9 cellular contexts compared by ENCODE assay signal in genomic region chr12:6361834-6362233, GRCh38. TPM values are rescaled to one million over a fixed set of nuclear protein-coding genes. Genes with fewer than 3 reads are reported as not detected.
A peak's percentile ranks its signal among the peaks of the same experiment; 100 is the strongest.
DNase-seq lines count a peak whose midpoint lies in the region; ATAC-seq and TF ChIP-seq lines count a peak whose summit lies in the region.
"Had no signal": no experiment of that assay in that cellular context is flagged by ENCODE, and none has a peak within 500 bp of the region (broad histone marks: within the 10 kb centered on the region; RNA-seq: fewer than 3 reads in every experiment).

No MANE protein-coding gene starts in this region.

- no peaks in the 10 kb centered on the region for H3K27me3 ChIP-seq in CD8-positive, alpha-beta memory T cell (ENCODE audit: insufficient read depth, low read length, poor library complexity, severe bottlenecking)
- H3K27me3 ChIP-seq in RWPE2 (ENCODE audit: insufficient read depth, poor library complexity, severe bottlenecking) (no peaks in the 10 kb centered on the region), esophagus squamous epithelium (no peaks in the 10 kb centered on the region)

- no peak for DNase-seq in CD8-positive, alpha-beta memory T cell
- DNase-seq in RWPE2 (ENCODE audit: low spot score) (peak; percentile 91), esophagus squamous epithelium (lab: John Stamatoyannopoulos, UW) (no peak), osteocyte (ENCODE audit: extremely low spot score, unreplicated experiment) (no peak), NCI-H2227 (lab: John Stamatoyannopoulos, UW; ENCODE audit: unreplicated experiment) (no peak), GDM1 (lab: John Stamatoyannopoulos, UW) (no peak), DMS79 (lab: John Stamatoyannopoulos, UW) (no peak)
- DNase-seq: stimulated activated CD4-positive, alpha-beta T cell treated with anti-CD3 and anti-CD28 coated beads, Interleukin-4, amount 100 ng/mL, for 24 hours had no signal

- no peaks in the 10 kb centered on the region for H3K9me3 ChIP-seq in CD8-positive, alpha-beta memory T cell (ENCODE audit: low read length)
- H3K9me3 ChIP-seq in RWPE2 (ENCODE audit: severe bottlenecking) (no peaks in the 10 kb centered on the region), esophagus squamous epithelium (no peaks in the 10 kb centered on the region)

- intact Hi-C loops in esophagus squamous epithelium (cut with DNase I): no loop called here

- H3K9me3 Mint-ChIP-seq in CD8-positive, alpha-beta memory T cell: no peaks in the 10 kb centered on the region
- no peaks in the 10 kb centered on the region for H3K9me3 Mint-ChIP-seq in osteocyte (ENCODE audit: unreplicated experiment)

- peak overlapping the region in 4 of 7 donors; percentile 14 to 35 (median 20) for H3K4me3 Mint-ChIP-seq in CD8-positive, alpha-beta memory T cell
- H3K4me3 Mint-ChIP-seq in osteocyte (ENCODE audit: unreplicated experiment): peak overlapping the region; percentile 55

- H3K27ac ChIP-seq in CD8-positive, alpha-beta memory T cell (ENCODE audit: low read depth, low read length): no peak overlapping the region
- H3K27ac ChIP-seq in RWPE2 (ENCODE audit: poor library complexity, severe bottlenecking): peak overlapping the region; percentile 100
- peak overlapping the region; percentile 59 to 98 (median 81) for H3K27ac ChIP-seq in esophagus squamous epithelium

- no peaks in the 10 kb centered on the region for H3K36me3 Mint-ChIP-seq in CD8-positive, alpha-beta memory T cell
- no peaks in the 10 kb centered on the region for H3K36me3 Mint-ChIP-seq in osteocyte (ENCODE audit: unreplicated experiment)

- no peak for TF ChIP-seq CTCF in RWPE2 (IDR thresholded peaks at IDR 0.05; ENCODE audit: poor library complexity, severe bottlenecking)
- no peak for TF ChIP-seq CTCF in esophagus squamous epithelium (IDR thresholded peaks at IDR 0.05)
- no peak for TF ChIP-seq CTCF in osteocyte (IDR thresholded peaks at IDR 0.05)

- POLR2A ChIA-PET in CD8-positive, alpha-beta memory T cell (lab: Charles Lee): no interaction called here

- H3K27ac Mint-ChIP-seq in CD8-positive, alpha-beta memory T cell: peak overlapping the region in 3 of 8 donors; percentile 52 to 88 (median 87)
- peak overlapping the region; percentile 90 for H3K27ac Mint-ChIP-seq in osteocyte (ENCODE audit: unreplicated experiment)

- no peak for TF ChIP-seq POLR2A in esophagus squamous epithelium (IDR thresholded peaks at IDR 0.05)

- H3K27me3 Mint-ChIP-seq in CD8-positive, alpha-beta memory T cell: no peaks in the 10 kb centered on the region
- H3K27me3 Mint-ChIP-seq in osteocyte (ENCODE audit: unreplicated experiment): no peaks in the 10 kb centered on the region

- CTCF ChIA-PET in CD8-positive, alpha-beta memory T cell (lab: Charles Lee): interaction anchor here (1.3 to 7.2 kb wide), 3 partner anchors 25 to 36 kb away, joined by 3 to 106 read pairs (median 50); no protein-coding TSS in a partner anchor

- peaks cover 17% of the 10 kb centered on the region for H3K4me1 ChIP-seq in CD8-positive, alpha-beta memory T cell (ENCODE audit: insufficient read depth, low read length)
- H3K4me1 ChIP-seq in RWPE2 (ENCODE audit: insufficient read depth, poor library complexity, severe bottlenecking) (peaks cover 41% of the 10 kb centered on the region), esophagus squamous epithelium (peaks cover 9 to 62% (median 17%) of the 10 kb centered on the region in 3 donors)

- ATAC-seq in RWPE2 (ENCODE audit: low read depth) (peak; percentile 80), GM18867 (IDR thresholded peaks at IDR 0.05; ENCODE audit: unreplicated experiment) (no peak)

- peaks cover 11 to 13% (median 13%) of the 10 kb centered on the region in 3 donors for H3K4me1 Mint-ChIP-seq in CD8-positive, alpha-beta memory T cell
- peaks cover 44% of the 10 kb centered on the region for H3K4me1 Mint-ChIP-seq in osteocyte (ENCODE audit: unreplicated experiment)

- WGBS in esophagus squamous epithelium, 2 donors: 79 to 80% methylated on average over 2 to 3 of the region's 14 CpGs

- no peaks in the 10 kb centered on the region for H3K36me3 ChIP-seq in CD8-positive, alpha-beta memory T cell (ENCODE audit: insufficient read depth, low read length)
- H3K36me3 ChIP-seq in RWPE2 (ENCODE audit: low read depth) (peaks cover 96% of the 10 kb centered on the region), esophagus squamous epithelium (peaks cover 0 to 60% (median 0%) of the 10 kb centered on the region in 3 donors)

- no peak overlapping the region for H3K4me3 ChIP-seq in CD8-positive, alpha-beta memory T cell (ENCODE audit: low read length)
- no peak overlapping the region for H3K4me3 ChIP-seq in RWPE2 (ENCODE audit: severe bottlenecking)
- H3K4me3 ChIP-seq in esophagus squamous epithelium: no peak overlapping the region

RNA-seq across cellular contexts. Expression of gene SCNN1A, which starts 13.5 kb away (rescaled TPM):
- under 1 TPM; 0.77 to 0.93 TPM for total RNA-seq in CD8-positive, alpha-beta memory T cell
- 0.49 TPM for polyA plus RNA-seq in CD8-positive, alpha-beta memory T cell
- 100 to 1,000 TPM in 3 of 4 donors, 10 to 100 TPM in 1; 88.9 to 266 (median 111) TPM for total RNA-seq in esophagus squamous epithelium
- total RNA-seq in osteocyte: 2.5 and 3.2 TPM in 2 replicates

RNA-seq across cellular contexts. Expression of gene TNFRSF1A, which starts 20.0 kb away (rescaled TPM):
- 10 to 100 TPM; 62.1 to 62.9 TPM for total RNA-seq in CD8-positive, alpha-beta memory T cell
- 57.1 TPM for polyA plus RNA-seq in CD8-positive, alpha-beta memory T cell
- total RNA-seq in esophagus squamous epithelium: 100 to 1,000 TPM; 121 to 190 (median 134) TPM
- total RNA-seq in osteocyte: 170 and 188 TPM in 2 replicates

RNA-seq across cellular contexts. Expression of gene LTBR, which starts 22.1 kb away (rescaled TPM):
- 1 to 10 TPM in 1 of 2 experiments, under 1 TPM in 1; 0.51 to 1.4 TPM for total RNA-seq in CD8-positive, alpha-beta memory T cell
- polyA plus RNA-seq in CD8-positive, alpha-beta memory T cell: not detected
- total RNA-seq in esophagus squamous epithelium (100 to 1,000 TPM in 3 of 4 donors, 10 to 100 TPM in 1; 98.2 to 171 (median 136) TPM), osteocyte (16.4 and 17.0 TPM in 2 replicates)

RNA-seq across cellular contexts. Expression of gene PLEKHG6, which starts 51.4 kb away (rescaled TPM):
- not detected for total RNA-seq in CD8-positive, alpha-beta memory T cell
- polyA plus RNA-seq in CD8-positive, alpha-beta memory T cell: 0.72 TPM
- total RNA-seq in esophagus squamous epithelium (10 to 100 TPM; 13.9 to 61.7 (median 29.2) TPM), osteocyte (0.21 and 0.55 TPM in 2 replicates)

Comparison
In these comparisons a context has a peak if more than half of its experiments do, and no peak if none do; other contexts are left out.
1. RNA of gene SCNN1A, which starts 13.5 kb away (total RNA-seq): 88.9 to 266 TPM in esophagus squamous epithelium; 2.5 to 3.2 TPM in osteocyte and 0.77 to 0.93 TPM in CD8-positive, alpha-beta memory T cell; every median in the first group is over 10 times any median in the second.